Comparison of ENCODE assay signal across 11 cellular contexts in the genomic region with DNA sequence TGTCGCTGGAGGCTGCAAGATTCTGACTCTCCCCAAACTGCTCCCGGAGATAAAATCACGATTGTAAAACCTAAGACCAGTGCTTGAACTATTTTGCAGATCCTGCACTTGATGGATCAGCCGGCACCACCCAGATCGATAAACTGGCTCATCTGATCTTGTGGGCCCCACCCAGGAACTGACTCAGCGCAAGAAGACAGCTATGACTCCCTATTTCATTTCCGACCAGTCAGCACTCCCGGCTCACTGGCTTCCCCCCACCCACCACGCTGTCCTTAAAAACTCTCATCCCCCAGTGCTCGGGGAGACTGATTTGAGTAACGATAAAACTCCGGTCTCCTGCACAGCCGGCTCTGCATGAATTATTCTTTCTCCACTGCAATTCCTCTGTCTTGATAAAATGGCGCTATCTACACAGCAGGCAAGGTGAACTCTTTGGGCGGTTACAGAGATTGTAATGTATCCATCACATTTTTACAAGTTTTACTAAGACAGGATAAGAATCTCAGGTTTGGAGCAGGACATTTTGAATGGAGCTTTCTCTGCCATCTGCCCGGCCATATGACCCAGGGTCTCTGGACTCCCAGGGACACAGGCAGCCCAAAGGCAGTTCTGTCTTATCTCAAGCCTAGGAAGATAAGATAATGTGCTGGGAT. TPM values are rescaled to one million over a fixed set of nuclear protein-coding genes. Genes with fewer than 3 reads are reported as not detected.
DNase-seq lines count a peak whose midpoint lies in the region; ATAC-seq and FAIRE-seq lines count a peak whose summit lies in the region.
"Had no signal": no experiment of that assay in that cellular context is flagged by ENCODE, and none has a peak within 500 bp of the region (broad histone marks: within the 10 kb centered on the region; RNA-seq: fewer than 3 reads in every experiment).

No MANE protein-coding gene starts in this region.

- no peak overlapping the region for H4K8ac ChIP-seq in neuronal stem cell (ENCODE audit: low read depth, low read length)

- ATAC-seq in T-cell (replicated peaks in 1 of 4): peak in 1 of 4 experiments; percentile 64

- peaks cover 5 to 20% (median 6%) of the 10 kb centered on the region in 3 donors for H3K4me1 Mint-ChIP-seq in T-cell

- H3K36me3 ChIP-seq in adipocyte (ENCODE audit: control insufficient read depth, insufficient read depth, low read length, severe bottlenecking) (no peaks in the 10 kb centered on the region), neuronal stem cell (replicated peaks in 1 of 2; ENCODE audit: control insufficient read depth in 2 of 2, insufficient read depth in 2 of 2, low read length in 2 of 2) (no peaks in the 10 kb centered on the region)
- H3K36me3 ChIP-seq: neutrophil had no signal

- H2BK15ac ChIP-seq in neuronal stem cell (ENCODE audit: low read length): no peak overlapping the region

- no peak overlapping the region for H3K18ac ChIP-seq in neuronal stem cell (ENCODE audit: low read length)

- WGBS in neuronal stem cell (ENCODE audit: extremely low coverage in 2 of 2, insufficient read length in 2 of 2, insufficient replicate concordance in 1 of 2), 2 donors: no CpG with 5 or more reads among the region's 16 CpGs

- no peak overlapping the region for H3K4ac ChIP-seq in neuronal stem cell (ENCODE audit: low read length)

- DNase-seq in EL: peak; percentile 72
- peak in 1 of 34 experiments; percentile 18 for DNase-seq in T-cell
- no peak for DNase-seq in adipocyte (ENCODE audit: low read depth)
- peak; percentile 12 to 46 for DNase-seq in stimulated activated CD4-positive, alpha-beta T cell treated with anti-CD3 and anti-CD28 coated beads, Interleukin-12 subunit alpha, Interleukin-12 subunit beta, amount 100 ng/mL, for 24 hours (ENCODE audit: low read depth in 2 of 2)
- no peak for DNase-seq in neuronal stem cell (ENCODE audit: low spot score)
- DNase-seq in urothelium cell line (ENCODE audit: low spot score): no peak
- DNase-seq in substantia nigra (lab: John Stamatoyannopoulos, UW): no peak
- no peak for DNase-seq in hippocampal formation (lab: John Stamatoyannopoulos, UW)

- H3K36me3 Mint-ChIP-seq in T-cell: no peaks in the 10 kb centered on the region

- H3K27ac ChIP-seq in neuronal stem cell (replicated peaks; ENCODE audit: low read length): no peak overlapping the region
- H3K27ac ChIP-seq in substantia nigra (ENCODE audit: low read depth, low read length, poor library complexity, severe bottlenecking): no peak overlapping the region
- H3K27ac ChIP-seq: neutrophil had no signal

- H3K14ac ChIP-seq in neuronal stem cell (ENCODE audit: low read length): no peak overlapping the region

- H3K4me2 ChIP-seq in neuronal stem cell (ENCODE audit: insufficient read depth, low read length, poor library complexity, severe bottlenecking): no peak overlapping the region

- no peak for FAIRE-seq in urothelium cell line (lab: Jason Lieb, UNC)
- FAIRE-seq: H1 had no signal

- H2AFZ ChIP-seq in neuronal stem cell (ENCODE audit: low read length): no peak overlapping the region

- H4K91ac ChIP-seq in neuronal stem cell (ENCODE audit: low read depth, low read length, poor library complexity): no peak overlapping the region

- peaks cover 13% of the 10 kb centered on the region for H3K4me1 ChIP-seq in adipocyte (ENCODE audit: control insufficient read depth, insufficient read depth, low read length)
- peaks cover 18 to 20% of the 10 kb centered on the region in 2 donors for H3K4me1 ChIP-seq in neuronal stem cell (ENCODE audit: control insufficient read depth in 2 of 2, insufficient read depth in 1 of 2, low read depth in 1 of 2, low read length in 2 of 2)

- H3K4me3 Mint-ChIP-seq in T-cell: peak overlapping the region; percentile 42 to 76 (median 45)

- H3K9ac ChIP-seq in adipocyte (ENCODE audit: low read length) (peak overlapping the region; percentile 27), neuronal stem cell (ENCODE audit: low read depth, low read length, poor library complexity) (no peak overlapping the region)

- peaks cover 5% of the 10 kb centered on the region for H3K27me3 ChIP-seq in adipocyte (replicated peaks; ENCODE audit: control insufficient read depth, insufficient read depth, low read length)
- H3K27me3 ChIP-seq in neuronal stem cell (ENCODE audit: control insufficient read depth in 3 of 3, insufficient read depth in 3 of 3, low read depth in 1 of 3, low read length in 3 of 3): no peaks in the 10 kb centered on the region

- no peak overlapping the region for H2BK120ac ChIP-seq in neuronal stem cell (ENCODE audit: low read depth, low read length)

- POLR2A ChIA-PET in T-cell (lab: Charles Lee): no interaction called here

- CTCF ChIA-PET in T-cell (lab: Charles Lee): no interaction called here

- no peak overlapping the region for H2BK12ac ChIP-seq in neuronal stem cell (ENCODE audit: low read length)

- H3K4me3 ChIP-seq in adipocyte (ENCODE audit: low read length): peak overlapping the region; percentile 67
- H3K4me3 ChIP-seq in neuronal stem cell (ENCODE audit: low read length in 2 of 2): no peak overlapping the region

- H3K23ac ChIP-seq in neuronal stem cell (ENCODE audit: low read depth, low read length, poor library complexity): no peak overlapping the region

- no peaks in the 10 kb centered on the region for H3K9me3 ChIP-seq in adipocyte (ENCODE audit: control insufficient read depth, low read length)
- H3K9me3 ChIP-seq in neuronal stem cell (replicated peaks in 1 of 2; ENCODE audit: control insufficient read depth in 2 of 2, insufficient read depth in 1 of 2, low read depth in 1 of 2, low read length in 2 of 2): no peaks in the 10 kb centered on the region
- H3K9me3 ChIP-seq: neutrophil had no signal

- no peak overlapping the region for H2AK5ac ChIP-seq in neuronal stem cell (ENCODE audit: low read depth, low read length)

- no peak overlapping the region for H2BK5ac ChIP-seq in neuronal stem cell (ENCODE audit: low read length)

- H3K9me3 Mint-ChIP-seq in T-cell: no peaks in the 10 kb centered on the region

- peaks cover 2% of the 10 kb centered on the region for H3K79me1 ChIP-seq in neuronal stem cell (ENCODE audit: low read depth, low read length)

- peak overlapping the region; percentile 36 to 83 for H3K27ac Mint-ChIP-seq in T-cell

- peaks cover 30 to 58% of the 10 kb centered on the region in 2 donors for H3K27me3 Mint-ChIP-seq in T-cell

RNA-seq across cellular contexts. Expression of gene PPP1R26, which starts 10.6 kb away (rescaled TPM):
- 1 to 10 TPM in 3 of 5 donors, under 1 TPM in 2; 0.35 to 2.0 (median 1.7) TPM for total RNA-seq in T-cell
- 20.7 TPM for polyA plus RNA-seq in neuronal stem cell (2013, experiment 1 of 2)
- polyA plus RNA-seq in neuronal stem cell (2013, experiment 2 of 2): 20.4 TPM

RNA-seq across cellular contexts. Expression of gene MRPS2, which starts 31.5 kb away (rescaled TPM):
- total RNA-seq in T-cell: 10 to 100 TPM; 17.7 to 36.6 (median 32.8) TPM
- 88.3 TPM for polyA plus RNA-seq in neuronal stem cell (2013, experiment 1 of 2)
- polyA plus RNA-seq in neuronal stem cell (2013, experiment 2 of 2): 78.9 TPM

RNA-seq across cellular contexts. Expression of gene LCN1, which starts 52.2 kb away (rescaled TPM):
- total RNA-seq in T-cell: not detected
- not detected for polyA plus RNA-seq in neuronal stem cell (2013, experiment 1 of 2)
- polyA plus RNA-seq in neuronal stem cell (2013, experiment 2 of 2): not detected
- total RNA-seq: H1, M059J had no signal
- polyA plus RNA-seq: H1 had no signal

Comparison
In these comparisons a context has a peak if more than half of its experiments do, and no peak if none do; other contexts are left out.
1. DNase-seq: peak in EL (single experiment) and stimulated activated CD4-positive, alpha-beta T cell treated with anti-CD3 and anti-CD28 coated beads, Interleukin-12 subunit alpha, Interleukin-12 subunit beta, amount 100 ng/mL, for 24 hours (2 of 2); none in adipocyte (single experiment), neuronal stem cell (single experiment), urothelium cell line (single experiment), substantia nigra (0 of 49) and hippocampal formation (0 of 2).